8 cellular contexts compared by ENCODE assay signal in genomic region chr5:140114341-140115185, GRCh38. TPM values are rescaled to one million over a fixed set of nuclear protein-coding genes. Genes with fewer than 3 reads are reported as not detected.
DNase-seq lines count a peak whose midpoint lies in the region; ATAC-seq, FAIRE-seq and TF ChIP-seq lines count a peak whose summit lies in the region.

No MANE protein-coding gene starts in this region.

- H2BK12ac ChIP-seq in H1 (ENCODE audit: low read depth, low read length) = peak overlapping the region; percentile 76; the same call in 1 of the 2 replicates

- no peak for FAIRE-seq in H1 (lab: Jason Lieb, UNC)

- peak overlapping the region; percentile 53 to 85 (median 78) for H3K4me3 ChIP-seq in H1 (ENCODE audit: extremely low read depth in 1 of 4, insufficient read depth in 2 of 4, low read depth in 3 of 4, low read length in 4 of 4)
- peak overlapping the region; percentile 25 for H3K4me3 ChIP-seq in mesendoderm (ENCODE audit: low read length)

- H3K23me2 ChIP-seq in H1 (ENCODE audit: low read depth, low read length) = peaks cover 14% of the 10 kb centered on the region

- H3K14ac ChIP-seq in H1 (ENCODE audit: insufficient read length) = no peak overlapping the region

- peak overlapping the region; percentile 61; the same call in 1 of the 2 replicates for H2BK15ac ChIP-seq in H1 (ENCODE audit: low read length)
- no peak overlapping the region for H2BK15ac ChIP-seq in mesendoderm (replicated peaks; ENCODE audit: low read depth)

- no peaks in the 10 kb centered on the region for H3K36me3 ChIP-seq in H1 (ENCODE audit: control insufficient read depth in 2 of 4, insufficient read depth in 4 of 4, low read length in 3 of 4)
- no peaks in the 10 kb centered on the region for H3K36me3 ChIP-seq in mesendoderm (ENCODE audit: control insufficient read depth, insufficient read depth, low read length)

- no peak overlapping the region for H4K91ac ChIP-seq in H1 (replicated peaks; ENCODE audit: insufficient read length, low read length)

- H3K23ac ChIP-seq in H1 (ENCODE audit: insufficient read length) (no peak overlapping the region), mesendoderm (ENCODE audit: low read length) (peak overlapping the region; percentile 73)

- peaks cover 61% of the 10 kb centered on the region for H3K4me1 Mint-ChIP-seq in activated CD4-positive, alpha-beta memory T cell treated with anti-CD3 and anti-CD28 coated beads, Interleukin-2, amount 10 ng/mL, durations not matched to agents 7 days and 5 days
- peaks cover 56% of the 10 kb centered on the region for H3K4me1 Mint-ChIP-seq in stimulated activated naive CD8-positive, alpha-beta T cell treated with anti-CD3 and anti-CD28 coated beads, Interleukin-15, amount 100 ng/mL, for 72 hours

- ATAC-seq in HG02678 (IDR thresholded peaks at IDR 0.05; ENCODE audit: unreplicated experiment) = peak; percentile 27
- ATAC-seq in stimulated activated naive CD8-positive, alpha-beta T cell treated with anti-CD3 and anti-CD28 coated beads, Interleukin-15, amount 100 ng/mL, for 72 hours = peak; percentile 49

- DNase-seq in NCI-H510A treated with DMSO at 0.1 percent for 48 hours (lab: John Stamatoyannopoulos, UW) (peak; percentile 25), NCI-H510A (lab: John Stamatoyannopoulos, UW) (no peak), NCI-H2029 treated with DMSO at 0.1 percent for 48 hours (lab: John Stamatoyannopoulos, UW) (peak; percentile 37), H1 (ENCODE audit: low read depth in 1 of 2, low spot score in 2 of 2) (peak in 1 of 2 experiments; percentile 79), mesendoderm (peak; percentile 66)
- peak; percentile 57 for DNase-seq in activated CD4-positive, alpha-beta memory T cell treated with anti-CD3 and anti-CD28 coated beads, Interleukin-2, amount 10 ng/mL, durations not matched to agents 7 days and 5 days
- DNase-seq in stimulated activated naive CD8-positive, alpha-beta T cell treated with anti-CD3 and anti-CD28 coated beads, Interleukin-15, amount 100 ng/mL, for 72 hours = peak; percentile 58 to 63

- H4K5ac ChIP-seq in H1 (ENCODE audit: insufficient read length, low read depth, low read length) = no peak overlapping the region
- no peak overlapping the region for H4K5ac ChIP-seq in mesendoderm (ENCODE audit: low read length)

- H3K9me3 ChIP-seq in H1 (ENCODE audit: insufficient read depth in 2 of 2, low read depth in 1 of 2, low read length in 1 of 2) = no peaks in the 10 kb centered on the region

- 2% methylated on average over 46 of the region's 65 CpGs; no CpG with 5 or more reads in 1 of the 2 experiments for WGBS in H1 (ENCODE audit: extremely low coverage in 1 of 2, insufficient coverage in 1 of 2, insufficient read length in 1 of 2, insufficient replicate concordance in 2 of 2, low coverage in 1 of 2, low lambda C conversion rate in 2 of 2, missing lambda C conversion rate in 1 of 2), 2 experiments
- WGBS in mesendoderm (ENCODE audit: extremely low coverage, insufficient coverage, low lambda C conversion rate) = no CpG with 5 or more reads among the region's 65 CpGs

- no peak for TF ChIP-seq RAD21 in H1 (IDR thresholded peaks at IDR 0.05 in 1 of 2, conservative IDR thresholded peaks at IDR 0.05 in 1 of 2; ENCODE audit: low read depth in 2 of 2, low read length in 2 of 2)

- H3K56ac ChIP-seq in H1 (replicated peaks; ENCODE audit: insufficient read length, low read depth, low read length) (no peak overlapping the region), mesendoderm (ENCODE audit: low read length) (peak overlapping the region; percentile 86)

- H3K36me3 Mint-ChIP-seq in activated CD4-positive, alpha-beta memory T cell treated with anti-CD3 and anti-CD28 coated beads, Interleukin-2, amount 10 ng/mL, durations not matched to agents 7 days and 5 days (ENCODE audit: low read depth) = peaks cover 10% of the 10 kb centered on the region

- TF ChIP-seq POLR2A in H1 (IDR thresholded peaks at IDR 0.05; ENCODE audit: control extremely low read depth in 1 of 2, low read depth in 2 of 2, low read length in 2 of 2) = no peak

- no peaks in the 10 kb centered on the region for H3K9me3 Mint-ChIP-seq in activated CD4-positive, alpha-beta memory T cell treated with anti-CD3 and anti-CD28 coated beads, Interleukin-2, amount 10 ng/mL, durations not matched to agents 7 days and 5 days
- no peaks in the 10 kb centered on the region for H3K9me3 Mint-ChIP-seq in stimulated activated naive CD8-positive, alpha-beta T cell treated with anti-CD3 and anti-CD28 coated beads, Interleukin-15, amount 100 ng/mL, for 72 hours

- H2BK5ac ChIP-seq in H1 (ENCODE audit: low read depth, low read length) (peak overlapping the region; percentile 37; the same call in 1 of the 2 replicates), mesendoderm (ENCODE audit: low read length) (no peak overlapping the region)

- peak overlapping the region; percentile 89 for H3K27ac Mint-ChIP-seq in activated CD4-positive, alpha-beta memory T cell treated with anti-CD3 and anti-CD28 coated beads, Interleukin-2, amount 10 ng/mL, durations not matched to agents 7 days and 5 days
- peak overlapping the region; percentile 58 to 86 for H3K27ac Mint-ChIP-seq in stimulated activated naive CD8-positive, alpha-beta T cell treated with anti-CD3 and anti-CD28 coated beads, Interleukin-15, amount 100 ng/mL, for 72 hours

- no peak overlapping the region for H3K27ac ChIP-seq in H1 (ENCODE audit: low read depth, low read length)
- no peak overlapping the region for H3K27ac ChIP-seq in mesendoderm (ENCODE audit: low read depth, low read length)

- peak overlapping the region; percentile 76; the same call in 1 of the 2 replicates for H2AFZ ChIP-seq in H1 (ENCODE audit: low read length)

- POLR2A ChIA-PET in activated CD4-positive, alpha-beta memory T cell treated with anti-CD3 and anti-CD28 coated beads, Interleukin-2, amount 10 ng/mL, durations not matched to agents 7 days and 5 days (lab: Charles Lee) = interaction anchor here (0.9 to 1.9 kb wide), 7 partner anchors 9 to 533 kb away, joined by 3 to 8 read pairs (median 4); partner anchors contain the start of genes ANKHD1, IK and NDUFA2
- POLR2A ChIA-PET in H1 (lab: Charles Lee; ENCODE audit: partially characterized antibody) = interaction anchor here (0.7 to 1.9 kb wide), 3 partner anchors 12 to 1695 kb away, joined by 3 to 5 read pairs (median 4); no protein-coding TSS in a partner anchor

- H3K27me3 ChIP-seq in H1 (replicated peaks in 1 of 4; ENCODE audit: control insufficient read depth in 3 of 4, extremely low read depth in 1 of 4, insufficient read depth in 3 of 4, low read length in 3 of 4) = peaks cover 26 to 63% (median 48%) of the 10 kb centered on the region in 4 experiments
- H3K27me3 ChIP-seq in mesendoderm (ENCODE audit: insufficient read depth, low read length, poor library complexity) = peaks cover 18% of the 10 kb centered on the region

- peak overlapping the region; percentile 88 for H3K4me3 Mint-ChIP-seq in activated CD4-positive, alpha-beta memory T cell treated with anti-CD3 and anti-CD28 coated beads, Interleukin-2, amount 10 ng/mL, durations not matched to agents 7 days and 5 days
- peak overlapping the region; percentile 86 to 91 for H3K4me3 Mint-ChIP-seq in stimulated activated naive CD8-positive, alpha-beta T cell treated with anti-CD3 and anti-CD28 coated beads, Interleukin-15, amount 100 ng/mL, for 72 hours

- CTCF ChIA-PET in activated CD4-positive, alpha-beta memory T cell treated with anti-CD3 and anti-CD28 coated beads, Interleukin-2, amount 10 ng/mL, durations not matched to agents 7 days and 5 days (lab: Charles Lee) = interaction anchor here (0.8 to 5.8 kb wide), 6 partner anchors 7 to 45 kb away, joined by 3 to 63 read pairs (median 3); no protein-coding TSS in a partner anchor
- CTCF ChIA-PET in H1 (lab: Charles Lee; ENCODE audit: partially characterized antibody) = interaction anchor here (0.9 to 7.9 kb wide), 5 partner anchors 12 to 55 kb away, joined by 3 to 91 read pairs (median 4); no protein-coding TSS in a partner anchor

- H3K79me1 ChIP-seq in H1 (ENCODE audit: low read depth, low read length) (no peaks in the 10 kb centered on the region), mesendoderm (ENCODE audit: low read length) (no peaks in the 10 kb centered on the region)

- H3K9ac ChIP-seq in H1 (replicated peaks in 1 of 4; ENCODE audit: extremely low read depth in 1 of 4, low read depth in 3 of 4, low read length in 3 of 4) (peak overlapping the region; percentile 22 to 72 (median 48)), mesendoderm (ENCODE audit: low read length) (peak overlapping the region; percentile 59)

- H3K4me1 ChIP-seq in H1 (replicated peaks in 1 of 4; ENCODE audit: control insufficient read depth in 3 of 4, insufficient read depth in 4 of 4, low read length in 3 of 4) (peaks cover 6 to 17% (median 7%) of the 10 kb centered on the region in 4 experiments), mesendoderm (ENCODE audit: control insufficient read depth, low read depth, low read length) (no peaks in the 10 kb centered on the region)

- peak overlapping the region; percentile 84 for H4K8ac ChIP-seq in H1 (ENCODE audit: extremely low read depth, insufficient read depth, low read length)
- H4K8ac ChIP-seq in mesendoderm (ENCODE audit: low read depth, low read length) = no peak overlapping the region

- H4K20me1 ChIP-seq in H1 (replicated peaks in 1 of 2; ENCODE audit: control insufficient read depth in 1 of 2, insufficient read depth in 2 of 2, low read length in 2 of 2) = peaks cover 8 to 22% of the 10 kb centered on the region in 2 experiments

- peaks cover 14% of the 10 kb centered on the region for H3K27me3 Mint-ChIP-seq in activated CD4-positive, alpha-beta memory T cell treated with anti-CD3 and anti-CD28 coated beads, Interleukin-2, amount 10 ng/mL, durations not matched to agents 7 days and 5 days
- H3K27me3 Mint-ChIP-seq in stimulated activated naive CD8-positive, alpha-beta T cell treated with anti-CD3 and anti-CD28 coated beads, Interleukin-15, amount 100 ng/mL, for 72 hours = peaks cover 17% of the 10 kb centered on the region

- H3K79me2 ChIP-seq in H1 (ENCODE audit: control insufficient read depth in 1 of 2, insufficient read depth in 2 of 2, low read length in 2 of 2) = no peaks in the 10 kb centered on the region
- no peaks in the 10 kb centered on the region for H3K79me2 ChIP-seq in mesendoderm (ENCODE audit: control insufficient read depth, insufficient read depth, low read length)

- no peak for TF ChIP-seq EP300 in H1 (IDR thresholded peaks at IDR 0.05; ENCODE audit: borderline replicate concordance in 1 of 2, low read depth in 2 of 2, low read length in 2 of 2)

- no peak overlapping the region for H3K4ac ChIP-seq in H1 (replicated peaks; ENCODE audit: insufficient read length, low read depth, low read length)
- no peak overlapping the region for H3K4ac ChIP-seq in mesendoderm (ENCODE audit: low read depth, low read length)

- H3K18ac ChIP-seq in H1 (ENCODE audit: extremely low read depth, low read length) (peak overlapping the region; percentile 76), mesendoderm (ENCODE audit: low read length) (peak overlapping the region; percentile 62)

- no peak for TF ChIP-seq CTCF in H1 (IDR thresholded peaks at IDR 0.05; ENCODE audit: control extremely low read depth in 1 of 3, insufficient read depth in 1 of 3, low read depth in 1 of 3, low read length in 3 of 3)

- no peak overlapping the region for H2AK5ac ChIP-seq in H1 (ENCODE audit: low read depth, low read length)
- no peak overlapping the region for H2AK5ac ChIP-seq in mesendoderm (ENCODE audit: low read length)

- H2BK120ac ChIP-seq in H1 (replicated peaks; ENCODE audit: low read depth, low read length) (no peak overlapping the region), mesendoderm (ENCODE audit: low read depth, low read length) (no peak overlapping the region)

- H2BK20ac ChIP-seq in H1 (ENCODE audit: low read length) = no peak overlapping the region; the same call in 1 of the 2 replicates

- peak overlapping the region; percentile 98 for H3K4me2 ChIP-seq in H1 (ENCODE audit: insufficient read depth in 1 of 2, low read depth in 2 of 2, low read length in 2 of 2)
- H3K4me2 ChIP-seq in mesendoderm (ENCODE audit: low read length) = peak overlapping the region; percentile 25

RNA-seq across cellular contexts. Expression of gene PURA, which starts 0.7 kb away (rescaled TPM):
- 10 to 100 TPM; 14.7 to 15.1 TPM for total RNA-seq in activated CD4-positive, alpha-beta memory T cell treated with anti-CD3 and anti-CD28 coated beads, Interleukin-2, amount 10 ng/mL, durations not matched to agents 7 days and 5 days
- total RNA-seq in H1 (2021; fragmentation: NEBNext Ultra II Directional; extraction: Animal tissue kit (Norgen Biotek cat#: 25700)) = 2.1 and 2.3 TPM in 2 replicates
- polyA plus RNA-seq in H1 (2011; rRNA removed) = 0.58 and 0.98 TPM in 2 replicates
- 0.81 TPM for polyA plus RNA-seq in H1 (2011; cell fraction: cytosol; rRNA removed)
- polyA plus RNA-seq in H1 (2011; cell fraction: nucleus; rRNA removed) = 0.78 TPM
- 0.81 to 1.4 TPM (median 1.2 TPM) in 4 replicates for polyA plus RNA-seq in H1 (2012, experiment 1 of 2)
- polyA plus RNA-seq in H1 (2012, experiment 2 of 2) = 0.38 TPM
- 1.3 TPM for polyA plus RNA-seq in H1 (2013, experiment 1 of 2)
- polyA plus RNA-seq in H1 (2013, experiment 2 of 2) = 1.1 TPM
- polyA minus RNA-seq in H1 (2011; rRNA and poly(A)+ RNA removed) = 0.76 and 1.1 TPM in 2 replicates
- polyA minus RNA-seq in H1 (2011; cell fraction: cytosol; rRNA and poly(A)+ RNA removed) = 0.59 TPM
- polyA minus RNA-seq in H1 (2011; cell fraction: nucleus; rRNA and poly(A)+ RNA removed) = 2.8 TPM
- polyA plus RNA-seq in mesendoderm (2013, experiment 1 of 2) = 0.86 TPM
- polyA plus RNA-seq in mesendoderm (2013, experiment 2 of 2) = 0.77 TPM

RNA-seq across cellular contexts. Expression of gene IGIP, which starts 11.2 kb away (rescaled TPM):
- 1 to 10 TPM; 4.8 to 4.9 TPM for total RNA-seq in activated CD4-positive, alpha-beta memory T cell treated with anti-CD3 and anti-CD28 coated beads, Interleukin-2, amount 10 ng/mL, durations not matched to agents 7 days and 5 days
- total RNA-seq in H1 (2021; fragmentation: NEBNext Ultra II Directional; extraction: Animal tissue kit (Norgen Biotek cat#: 25700)) = 0.33 and 0.69 TPM in 2 replicates
- polyA plus RNA-seq in H1 (2011; rRNA removed) = 0.14 and 0.32 TPM in 2 replicates
- polyA plus RNA-seq in H1 (2011; cell fraction: cytosol; rRNA removed) = 0.22 TPM
- polyA plus RNA-seq in H1 (2011; cell fraction: nucleus; rRNA removed) = 0.19 TPM
- 0.36 to 0.56 TPM (median 0.50 TPM) in 4 replicates for polyA plus RNA-seq in H1 (2012, experiment 1 of 2)
- polyA plus RNA-seq in H1 (2012, experiment 2 of 2) = not detected
- 0.28 TPM for polyA plus RNA-seq in H1 (2013, experiment 1 of 2)
- polyA plus RNA-seq in H1 (2013, experiment 2 of 2) = 0.18 TPM
- 0.38 and 0.54 TPM in 2 replicates for polyA minus RNA-seq in H1 (2011; rRNA and poly(A)+ RNA removed)
- not detected for polyA minus RNA-seq in H1 (2011; cell fraction: cytosol; rRNA and poly(A)+ RNA removed)
- 0.60 TPM for polyA minus RNA-seq in H1 (2011; cell fraction: nucleus; rRNA and poly(A)+ RNA removed)
- polyA plus RNA-seq in mesendoderm (2013, experiment 1 of 2) = 0.04 TPM
- polyA plus RNA-seq in mesendoderm (2013, experiment 2 of 2) = 0.04 TPM
